8 cellular contexts compared by ENCODE assay signal in the genomic region with DNA sequence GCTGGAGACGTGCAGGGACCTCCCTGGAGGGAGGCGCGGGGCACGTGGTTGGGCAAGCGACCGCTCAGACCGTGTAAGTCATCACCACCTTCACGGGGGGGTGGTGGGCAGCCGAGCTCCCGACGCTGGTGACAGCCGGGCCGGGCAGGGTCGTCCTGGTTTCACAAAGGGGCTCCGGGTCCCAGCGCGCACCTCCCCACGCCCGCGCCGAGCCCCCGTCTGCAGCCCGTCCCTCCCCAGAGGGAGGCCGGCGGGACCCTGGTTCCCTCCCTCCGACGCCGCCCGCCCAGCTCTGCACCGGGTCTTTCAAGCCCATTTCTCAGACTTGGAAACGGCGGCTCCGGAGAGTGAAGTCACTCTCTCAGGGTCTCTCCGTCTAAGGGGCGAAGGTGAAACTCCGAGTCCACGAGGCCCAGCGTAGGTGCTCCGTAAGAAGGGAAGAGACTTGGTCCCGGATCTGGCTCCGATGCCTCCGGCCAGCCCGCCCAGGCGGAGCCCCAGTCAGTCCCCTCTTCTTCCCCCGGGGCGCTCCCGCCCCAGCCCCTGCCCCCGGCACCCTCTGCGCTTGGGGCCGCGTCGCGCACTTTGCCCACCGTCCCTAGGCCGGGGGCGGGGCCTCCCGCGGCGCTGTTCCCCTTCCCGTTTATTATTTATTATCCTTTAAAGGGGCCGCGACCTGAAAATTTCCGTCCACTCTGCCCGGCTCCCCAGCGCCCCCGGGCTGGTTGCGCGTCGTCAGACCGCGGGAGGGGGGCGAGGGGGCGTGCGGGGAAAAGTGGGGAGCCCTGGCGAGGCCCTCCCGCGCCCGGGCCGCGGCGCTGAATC. TPM values are rescaled to one million over a fixed set of nuclear protein-coding genes. Genes with fewer than 3 reads are reported as not detected.
A peak's percentile ranks its signal among the peaks of the same experiment; 100 is the strongest.
DNase-seq lines count a peak whose midpoint lies in the region; ATAC-seq, FAIRE-seq and TF ChIP-seq lines count a peak whose summit lies in the region.

No MANE protein-coding gene starts in this region.

- peak overlapping the region; percentile 89 for H3K4me2 ChIP-seq in GM12878 (ENCODE audit: control insufficient read depth, insufficient read depth)

- H3K4me1 ChIP-seq in GM12878 (ENCODE audit: control insufficient read depth, insufficient read depth, low read length), result peaks cover 20% of the 10 kb centered on the region

- peak; percentile 63 for TF ChIP-seq POLR2A in GM12878 (IDR thresholded peaks at IDR 0.05; ENCODE audit: low read depth, low read length)

- H3K9me3 ChIP-seq in GM12878 (replicated peaks; ENCODE audit: control insufficient read depth, insufficient read depth, low read length), result no peaks in the 10 kb centered on the region

- POLR2A ChIA-PET in GM12878 (lab: Charles Lee), result interaction anchor here (0.6 to 3.9 kb wide), 3 partner anchors 13 to 59 kb away, joined by 3 to 36 read pairs (median 34); a partner anchor contains a TSS

- H3K36me3 ChIP-seq in GM12878 (ENCODE audit: control insufficient read depth in 2 of 2, insufficient read depth in 2 of 2, low read length in 1 of 2), result peaks cover 3 to 6% of the 10 kb centered on the region in 2 experiments; a peak in 3 of 4 replicates

- H3K4me3 ChIP-seq in GM12878, result peak overlapping the region; percentile 99
- H3K4me3 ChIP-seq in retinal pigment epithelial cell (ENCODE audit: low read length), result peak overlapping the region; percentile 74

- in situ Hi-C loops in GM12878 (cut with MboI), result no loop called here

- peak; percentile 55 for DNase-seq in NCI-H510A treated with DMSO at 0.1 percent for 48 hours (lab: John Stamatoyannopoulos, UW)
- no peak for DNase-seq in NCI-H510A (lab: John Stamatoyannopoulos, UW)
- DNase-seq in NCI-H1694 treated with DMSO at 0.1 percent for 48 hours (lab: John Stamatoyannopoulos, UW), result peak; percentile 74
- peak; percentile 90 for DNase-seq in T1000 (lab: John Stamatoyannopoulos, UW)
- DNase-seq in GM12878 (ENCODE audit: low read depth, low spot score), result no peak
- DNase-seq in hypothalamus (lab: John Stamatoyannopoulos, UW), result peak in 48 of 51 donors; percentile 25 to 90 (median 64)
- DNase-seq in retinal pigment epithelial cell (ENCODE audit: low read depth), result peak; percentile 27

- TF ChIP-seq CTCF in GM12878 (IDR thresholded peaks at IDR 0.05 in 2 of 3, conservative IDR thresholded peaks at IDR 0.05 in 1 of 3; ENCODE audit: control insufficient read depth in 2 of 3, extremely low read depth in 1 of 3, insufficient read depth in 1 of 3, low read depth in 3 of 3, low read length in 3 of 3) (no peak), retinal pigment epithelial cell (conservative IDR thresholded peaks at IDR 0.05; ENCODE audit: low read depth, low read length) (no peak)

- H2AFZ ChIP-seq in GM12878 (ENCODE audit: control insufficient read depth, low read depth, low read length), result peak overlapping the region; percentile 78

- CTCF ChIA-PET in GM12878 (lab: Yijun Ruan, JAX), result interaction anchor here (0.6 to 4.0 kb wide), 10 partner anchors 16 to 74 kb away, joined by 3 to 150 read pairs (median 4); a partner anchor contains a TSS

- WGBS in GM12878 (ENCODE audit: insufficient coverage, insufficient replicate concordance, low lambda C conversion rate, missing lambda C conversion rate), result under 1% methylated on average over 52 of the region's 81 CpGs

- no peaks in the 10 kb centered on the region for H4K20me1 ChIP-seq in GM12878 (ENCODE audit: control insufficient read depth, insufficient read depth)

- ATAC-seq in HG02938 (IDR thresholded peaks at IDR 0.05; ENCODE audit: unreplicated experiment) (peak; percentile 48), GM12878 (peak; percentile 78)

- no peaks in the 10 kb centered on the region for H3K27me3 ChIP-seq in GM12878 (replicated peaks in 1 of 2; ENCODE audit: control insufficient read depth in 2 of 2, insufficient read depth in 2 of 2, low read length in 1 of 2)

- H3K79me2 ChIP-seq in GM12878 (ENCODE audit: control insufficient read depth, insufficient read depth, low read length), result peaks cover 47% of the 10 kb centered on the region

- SMC1A ChIA-PET in GM12878 (lab: Charles Lee; ENCODE audit: uncharacterized antibody, unreplicated experiment), result interaction anchor here (1.0 to 4.3 kb wide), 3 partner anchors 24 to 58 kb away, joined by 3 to 119 read pairs (median 16); a partner anchor contains a TSS

- no peak; the same call in 1 of the 2 replicates for TF ChIP-seq RAD21 in GM12878 (IDR thresholded peaks at IDR 0.05; ENCODE audit: insufficient read depth, low read depth, low read length)

- no TSS peak for BruUV-seq in GM12878 (replicated peaks; lab: Mats Ljungman, UMichigan)

- FAIRE-seq in GM12878 (lab: Jason Lieb, UNC), result peak; percentile 76

- peak overlapping the region; percentile 97 for H3K9ac ChIP-seq in GM12878 (ENCODE audit: control insufficient read depth, insufficient read depth, low read length)

- intact Hi-C loops in GM12878 (cut with micrococcal nuclease; ENCODE audit: unreplicated experiment), result loop anchor here (1.0 to 10.0 kb wide), 4 partner anchors 22 to 320 kb away; a partner anchor contains a TSS

- RAD21 ChIA-PET in GM12878 (lab: Charles Lee; ENCODE audit: unreplicated experiment), result interaction anchor here (0.7 to 4.4 kb wide), 7 partner anchors 14 to 208 kb away, joined by 3 to 95 read pairs (median 9); a partner anchor contains a TSS

- TF ChIP-seq EP300 in GM12878 (IDR thresholded peaks at IDR 0.05; ENCODE audit: borderline replicate concordance in 1 of 2, control insufficient read depth in 1 of 2, low read depth in 2 of 2, low read length in 2 of 2), result no peak

- peak overlapping the region; percentile 96 for H3K27ac ChIP-seq in GM12878 (ENCODE audit: control insufficient read depth, insufficient read depth)

RNA-seq across cellular contexts. Expression of a gene that starts 0.5 kb away (rescaled TPM):
- 148 and 152 TPM in 2 replicates for total RNA-seq in GM12878 (2013; cell fraction: nucleolus; rRNA removed)
- total RNA-seq in GM12878 (2014; rRNA removed) (30.2 and 34.2 TPM in 2 replicates), GM12878 (2014; rRNA removed; fragmentation: Illumina TruSeq; extraction: Trizol) (18.3 and 23.6 TPM in 2 replicates), GM12878 (2021) (68.3 and 70.0 TPM in 2 replicates)
- 10.8 TPM for polyA plus RNA-seq in GM12878 (2011; ENCODE audit: low read depth)
- polyA plus RNA-seq in GM12878 (2011; rRNA removed) (6.5 and 17.1 TPM in 2 replicates), GM12878 (2014; fragmentation: Illumina TruSeq; extraction: Trizol) (5.7 and 16.3 TPM in 2 replicates), GM12878 (2014; fragmentation: Nextera tagmentation; extraction: Ambion mirVana) (1 to 10 TPM in 1 of 2 experiments, under 1 TPM in 1; 0.76 to 1.6 TPM), GM12878 (2014; rRNA removed) (37.0 and 45.1 TPM in 2 replicates), GM12878 (2016; fragmentation: Nextera tagmentation; extraction: Ambion mirVana) (1 to 10 TPM; 8.9 to 9.6 TPM)
- polyA plus RNA-seq in GM12878 (2011; cell fraction: cytosol; rRNA removed), result 22.9 and 33.7 TPM in 2 replicates
- polyA plus RNA-seq in GM12878 (2011; cell fraction: nucleus; rRNA removed), result 52.3 and 76.3 TPM in 2 replicates
- polyA plus RNA-seq in GM12878 (2012), result 33.7 and 35.9 TPM in 2 replicates
- polyA minus RNA-seq in GM12878 (2011; rRNA and poly(A)+ RNA removed), result 42.1 and 69.0 TPM in 2 replicates
- 48.9 and 50.8 TPM in 2 replicates for polyA minus RNA-seq in GM12878 (2011; cell fraction: cytosol; rRNA and poly(A)+ RNA removed)
- polyA minus RNA-seq in GM12878 (2011; cell fraction: nucleus; rRNA and poly(A)+ RNA removed), result 33.1 and 53.2 TPM in 2 replicates

RNA-seq across cellular contexts. Expression of a gene that starts 8.2 kb away (rescaled TPM):
- total RNA-seq in GM12878 (2013; cell fraction: nucleolus; rRNA removed), result 16.9 and 18.1 TPM in 2 replicates
- total RNA-seq in GM12878 (2014; rRNA removed) (0.60 and 2.7 TPM in 2 replicates), GM12878 (2014; rRNA removed; fragmentation: Illumina TruSeq; extraction: Trizol) (not detected in 2 replicates), GM12878 (2021) (1.8 TPM in 2 replicates)
- 0.30 TPM for polyA plus RNA-seq in GM12878 (2011; ENCODE audit: low read depth)
- polyA plus RNA-seq in GM12878 (2011; rRNA removed) (1.6 and 2.8 TPM in 2 replicates), GM12878 (2014; fragmentation: Illumina TruSeq; extraction: Trizol) (not detected in 2 replicates), GM12878 (2014; fragmentation: Nextera tagmentation; extraction: Ambion mirVana) (under 1 TPM in 1 of 2 experiments, not detected in 1; 0.13 TPM), GM12878 (2014; rRNA removed) (0.83 and 2.1 TPM in 2 replicates), GM12878 (2016; fragmentation: Nextera tagmentation; extraction: Ambion mirVana) (1 to 10 TPM in 1 of 2 experiments, under 1 TPM in 1; 0.14 to 1.4 TPM)
- 2.7 and 4.7 TPM in 2 replicates for polyA plus RNA-seq in GM12878 (2011; cell fraction: cytosol; rRNA removed)
- polyA plus RNA-seq in GM12878 (2011; cell fraction: nucleus; rRNA removed), result 19.3 and 20.1 TPM in 2 replicates
- 1.9 and 2.3 TPM in 2 replicates for polyA plus RNA-seq in GM12878 (2012)
- polyA minus RNA-seq in GM12878 (2011; rRNA and poly(A)+ RNA removed), result 0.29 and 1.3 TPM in 2 replicates
- 1.9 and 2.8 TPM in 2 replicates for polyA minus RNA-seq in GM12878 (2011; cell fraction: cytosol; rRNA and poly(A)+ RNA removed)
- polyA minus RNA-seq in GM12878 (2011; cell fraction: nucleus; rRNA and poly(A)+ RNA removed), result 1.7 and 3.2 TPM in 2 replicates

RNA-seq across cellular contexts. Expression of a gene that starts 12.3 kb away (rescaled TPM):
- 17.9 and 20.1 TPM in 2 replicates for total RNA-seq in GM12878 (2013; cell fraction: nucleolus; rRNA removed)
- total RNA-seq in GM12878 (2014; rRNA removed) (24.3 and 28.1 TPM in 2 replicates), GM12878 (2014; rRNA removed; fragmentation: Illumina TruSeq; extraction: Trizol) (18.2 and 19.6 TPM in 2 replicates), GM12878 (2021) (51.6 and 54.5 TPM in 2 replicates)
- polyA plus RNA-seq in GM12878 (2011; ENCODE audit: low read depth), result 14.1 TPM
- polyA plus RNA-seq in GM12878 (2011; rRNA removed) (12.1 and 26.1 TPM in 2 replicates), GM12878 (2014; fragmentation: Illumina TruSeq; extraction: Trizol) (16.4 and 27.2 TPM in 2 replicates), GM12878 (2014; fragmentation: Nextera tagmentation; extraction: Ambion mirVana) (1 to 10 TPM; 1.3 to 4.2 TPM), GM12878 (2014; rRNA removed) (65.8 and 78.8 TPM in 2 replicates), GM12878 (2016; fragmentation: Nextera tagmentation; extraction: Ambion mirVana) (10 to 100 TPM; 36.0 to 44.0 TPM)
- 43.8 and 54.5 TPM in 2 replicates for polyA plus RNA-seq in GM12878 (2011; cell fraction: cytosol; rRNA removed)
- 41.0 and 44.6 TPM in 2 replicates for polyA plus RNA-seq in GM12878 (2011; cell fraction: nucleus; rRNA removed)
- 39.6 and 50.1 TPM in 2 replicates for polyA plus RNA-seq in GM12878 (2012)
- 8.9 and 20.7 TPM in 2 replicates for polyA minus RNA-seq in GM12878 (2011; rRNA and poly(A)+ RNA removed)
- polyA minus RNA-seq in GM12878 (2011; cell fraction: cytosol; rRNA and poly(A)+ RNA removed), result 11.9 and 12.1 TPM in 2 replicates
- 4.8 and 6.7 TPM in 2 replicates for polyA minus RNA-seq in GM12878 (2011; cell fraction: nucleus; rRNA and poly(A)+ RNA removed)

RNA-seq across cellular contexts. Expression of a gene that starts 32.0 kb away (rescaled TPM):
- total RNA-seq in GM12878 (2013; cell fraction: nucleolus; rRNA removed), result not detected in 2 replicates
- total RNA-seq in GM12878 (2014; rRNA removed) (not detected in 2 replicates), GM12878 (2014; rRNA removed; fragmentation: Illumina TruSeq; extraction: Trizol) (not detected in 2 replicates), GM12878 (2021) (not detected in 2 replicates)
- not detected for polyA plus RNA-seq in GM12878 (2011; ENCODE audit: low read depth)
- polyA plus RNA-seq in GM12878 (2011; rRNA removed) (not detected in 2 replicates), GM12878 (2014; fragmentation: Illumina TruSeq; extraction: Trizol) (not detected in 2 replicates), GM12878 (2014; fragmentation: Nextera tagmentation; extraction: Ambion mirVana) (not detected), GM12878 (2014; rRNA removed) (not detected in 2 replicates), GM12878 (2016; fragmentation: Nextera tagmentation; extraction: Ambion mirVana) (not detected)
- not detected in 2 replicates for polyA plus RNA-seq in GM12878 (2011; cell fraction: cytosol; rRNA removed)
- not detected in 2 replicates for polyA plus RNA-seq in GM12878 (2011; cell fraction: nucleus; rRNA removed)
- polyA plus RNA-seq in GM12878 (2012), result not detected in 2 replicates
- 1,322 TPM in 1 of 2 replicates, not detected in the other for polyA minus RNA-seq in GM12878 (2011; rRNA and poly(A)+ RNA removed)
- polyA minus RNA-seq in GM12878 (2011; cell fraction: cytosol; rRNA and poly(A)+ RNA removed), result not detected in 2 replicates
- under 0.01 TPM in 1 of 2 replicates, not detected in the other for polyA minus RNA-seq in GM12878 (2011; cell fraction: nucleus; rRNA and poly(A)+ RNA removed)

RNA-seq across cellular contexts. Expression of a gene that starts 32.3 kb away (rescaled TPM):
- total RNA-seq in GM12878 (2013; cell fraction: nucleolus; rRNA removed), result 36.0 and 39.7 TPM in 2 replicates
- total RNA-seq in GM12878 (2014; rRNA removed), result 10.7 and 14.5 TPM in 2 replicates
- 4.7 and 6.4 TPM in 2 replicates for total RNA-seq in GM12878 (2014; rRNA removed; fragmentation: Illumina TruSeq; extraction: Trizol)
- 48.2 and 49.4 TPM in 2 replicates for total RNA-seq in GM12878 (2021)
- polyA plus RNA-seq in GM12878 (2011; ENCODE audit: low read depth), result 14.5 TPM
- polyA plus RNA-seq in GM12878 (2011; rRNA removed), result 3.8 and 12.7 TPM in 2 replicates
- polyA plus RNA-seq in GM12878 (2011; cell fraction: cytosol; rRNA removed), result 38.0 and 39.5 TPM in 2 replicates
- polyA plus RNA-seq in GM12878 (2011; cell fraction: nucleus; rRNA removed), result 36.6 and 56.4 TPM in 2 replicates
- polyA plus RNA-seq in GM12878 (2012), result 36.5 and 37.4 TPM in 2 replicates
- 0.19 and 3.5 TPM in 2 replicates for polyA plus RNA-seq in GM12878 (2014; fragmentation: Illumina TruSeq; extraction: Trizol)
- polyA plus RNA-seq in GM12878 (2014; fragmentation: Nextera tagmentation; extraction: Ambion mirVana), result 1 to 10 TPM in 1 of 2 experiments, under 1 TPM in 1; 0.56 to 3.5 TPM
- polyA plus RNA-seq in GM12878 (2014; rRNA removed), result 24.4 and 28.9 TPM in 2 replicates
- polyA plus RNA-seq in GM12878 (2016; fragmentation: Nextera tagmentation; extraction: Ambion mirVana), result 10 to 100 TPM; 49.6 to 51.1 TPM
- 16.8 and 38.4 TPM in 2 replicates for polyA minus RNA-seq in GM12878 (2011; rRNA and poly(A)+ RNA removed)
- polyA minus RNA-seq in GM12878 (2011; cell fraction: cytosol; rRNA and poly(A)+ RNA removed), result 31.8 and 34.9 TPM in 2 replicates
- polyA minus RNA-seq in GM12878 (2011; cell fraction: nucleus; rRNA and poly(A)+ RNA removed), result 12.5 and 26.0 TPM in 2 replicates

Comparison
In these comparisons a context has a peak if more than half of its experiments do, and no peak if none do; other contexts are left out.
1. DNase-seq: peak in NCI-H510A treated with DMSO at 0.1 percent for 48 hours (single experiment), NCI-H1694 treated with DMSO at 0.1 percent for 48 hours (single experiment), T1000 (single experiment), hypothalamus (48 of 51) and retinal pigment epithelial cell (single experiment); none in NCI-H510A (single experiment) and GM12878 (single experiment).